ENCODE assay signal across 1 cellular context in the genomic region with DNA sequence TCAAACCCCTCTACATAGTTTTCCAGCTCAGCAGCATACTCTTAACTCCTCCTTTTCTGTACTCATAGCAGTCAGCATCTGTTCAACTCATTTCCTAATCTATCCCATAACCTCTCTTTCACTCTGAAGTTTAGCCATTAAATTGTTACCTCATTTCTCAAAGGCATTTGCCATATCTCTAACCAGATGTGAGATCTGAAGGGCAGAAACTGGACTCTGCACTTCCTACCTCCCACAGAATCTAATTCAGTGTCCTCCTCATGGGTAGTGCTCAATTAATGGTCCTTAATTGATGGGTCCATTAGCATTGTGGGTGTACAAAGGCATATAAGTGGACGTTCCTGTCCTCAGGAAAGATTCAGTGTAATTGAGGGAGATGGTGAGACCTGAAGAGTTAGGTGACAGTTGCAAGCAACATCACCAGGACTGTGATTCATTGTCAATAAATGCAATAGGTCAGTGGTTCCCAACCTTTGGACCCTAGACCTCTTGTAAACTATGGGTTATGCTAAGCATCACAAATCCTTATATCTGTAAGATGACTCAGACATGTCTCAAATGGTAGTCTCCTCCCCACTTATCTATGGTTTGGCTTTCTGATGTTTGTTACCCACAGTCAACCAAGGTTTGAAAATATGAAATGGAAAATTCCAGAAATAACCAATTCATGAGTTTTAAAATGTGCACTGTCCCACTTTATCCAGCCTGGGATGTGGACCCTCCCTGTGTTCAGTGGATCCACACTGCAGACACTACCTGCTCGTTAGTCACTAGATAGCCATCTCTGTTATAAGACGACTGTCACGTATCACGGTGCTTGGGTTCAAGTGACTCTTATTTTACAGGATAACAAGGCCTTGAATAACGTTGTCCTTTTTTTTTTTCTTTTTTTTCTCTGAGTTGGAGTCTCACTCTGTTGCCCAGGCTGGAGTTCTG.
TF ChIP-seq lines count a peak whose summit lies in the region.

No MANE protein-coding gene starts in this region.

TF ChIP-seq in HepG2, 621 proteins besides CTCF, POLR2A, EP300 and RAD21 (continues in another document):
- TF ChIP-seq HNRNPH1 (optimal IDR thresholded peaks at IDR 0.05; ENCODE audit: low read depth, low read length) (no peak), ARHGAP35 (CRISPR knock-in tag; IDR thresholded peaks at IDR 0.05; ENCODE audit: borderline replicate concordance) (no peak), TOE1 (CRISPR knock-in tag; IDR thresholded peaks at IDR 0.05) (no peak), SPEN (CRISPR knock-in tag; IDR thresholded peaks at IDR 0.05; ENCODE audit: low read depth) (0 out of 2 replicates have a peak, but pooled peaks have one; percentile 29), ZNF768 (CRISPR knock-in tag; IDR thresholded peaks at IDR 0.05) (no peak), KLF9 (CRISPR knock-in tag; IDR thresholded peaks at IDR 0.05; ENCODE audit: low read depth) (no peak), FOSL2 (CRISPR knock-in tag; IDR thresholded peaks at IDR 0.05) (peak; percentile 99), TCF12 (IDR thresholded peaks at IDR 0.05) (no peak), TCF12 (CRISPR knock-in tag; IDR thresholded peaks at IDR 0.05) (no peak), ZNF510 (CRISPR knock-in tag; IDR thresholded peaks at IDR 0.05; ENCODE audit: low read depth) (no peak), AGO2 (optimal IDR thresholded peaks at IDR 0.05; ENCODE audit: low read depth, low read length) (no peak), RXRA (CRISPR knock-in tag; IDR thresholded peaks at IDR 0.05) (no peak; the same call in 1 of the 2 replicates), KDM2A (CRISPR knock-in tag; IDR thresholded peaks at IDR 0.05; ENCODE audit: borderline replicate concordance, low read depth) (no peak), ZNF430 (CRISPR knock-in tag; IDR thresholded peaks at IDR 0.05) (no peak), SSRP1 (CRISPR knock-in tag; IDR thresholded peaks at IDR 0.05) (no peak), ZNF713 (CRISPR knock-in tag; IDR thresholded peaks at IDR 0.05) (no peak), RXRB (CRISPR knock-in tag; IDR thresholded peaks at IDR 0.05; ENCODE audit: borderline replicate concordance) (peak; percentile 79), ZIK1 (CRISPR knock-in tag; IDR thresholded peaks at IDR 0.05; ENCODE audit: borderline replicate concordance, low read depth) (no peak), POGZ (CRISPR knock-in tag; IDR thresholded peaks at IDR 0.05) (no peak), ZKSCAN1 (IDR thresholded peaks at IDR 0.05; ENCODE audit: low read length) (no peak), NR1H2 (CRISPR knock-in tag; IDR thresholded peaks at IDR 0.05; ENCODE audit: borderline replicate concordance, low read depth) (no peak), KLF16 (CRISPR knock-in tag; IDR thresholded peaks at IDR 0.05) (no peak), ATM (IDR thresholded peaks at IDR 0.05; ENCODE audit: borderline replicate concordance) (no peak), ZBTB7B (CRISPR knock-in tag; IDR thresholded peaks at IDR 0.05) (no peak), ARNT (IDR thresholded peaks at IDR 0.05) (no peak), ZNF780A (CRISPR knock-in tag; IDR thresholded peaks at IDR 0.05) (no peak), ZNF501 (CRISPR knock-in tag; IDR thresholded peaks at IDR 0.05) (no peak), TBX3 (IDR thresholded peaks at IDR 0.05; ENCODE audit: borderline replicate concordance) (peak; percentile 49; the same call in 1 of the 2 replicates), ZKSCAN8 (CRISPR knock-in tag; IDR thresholded peaks at IDR 0.05; ENCODE audit: borderline replicate concordance) (no peak)
- TF ChIP-seq, protein P1, sequence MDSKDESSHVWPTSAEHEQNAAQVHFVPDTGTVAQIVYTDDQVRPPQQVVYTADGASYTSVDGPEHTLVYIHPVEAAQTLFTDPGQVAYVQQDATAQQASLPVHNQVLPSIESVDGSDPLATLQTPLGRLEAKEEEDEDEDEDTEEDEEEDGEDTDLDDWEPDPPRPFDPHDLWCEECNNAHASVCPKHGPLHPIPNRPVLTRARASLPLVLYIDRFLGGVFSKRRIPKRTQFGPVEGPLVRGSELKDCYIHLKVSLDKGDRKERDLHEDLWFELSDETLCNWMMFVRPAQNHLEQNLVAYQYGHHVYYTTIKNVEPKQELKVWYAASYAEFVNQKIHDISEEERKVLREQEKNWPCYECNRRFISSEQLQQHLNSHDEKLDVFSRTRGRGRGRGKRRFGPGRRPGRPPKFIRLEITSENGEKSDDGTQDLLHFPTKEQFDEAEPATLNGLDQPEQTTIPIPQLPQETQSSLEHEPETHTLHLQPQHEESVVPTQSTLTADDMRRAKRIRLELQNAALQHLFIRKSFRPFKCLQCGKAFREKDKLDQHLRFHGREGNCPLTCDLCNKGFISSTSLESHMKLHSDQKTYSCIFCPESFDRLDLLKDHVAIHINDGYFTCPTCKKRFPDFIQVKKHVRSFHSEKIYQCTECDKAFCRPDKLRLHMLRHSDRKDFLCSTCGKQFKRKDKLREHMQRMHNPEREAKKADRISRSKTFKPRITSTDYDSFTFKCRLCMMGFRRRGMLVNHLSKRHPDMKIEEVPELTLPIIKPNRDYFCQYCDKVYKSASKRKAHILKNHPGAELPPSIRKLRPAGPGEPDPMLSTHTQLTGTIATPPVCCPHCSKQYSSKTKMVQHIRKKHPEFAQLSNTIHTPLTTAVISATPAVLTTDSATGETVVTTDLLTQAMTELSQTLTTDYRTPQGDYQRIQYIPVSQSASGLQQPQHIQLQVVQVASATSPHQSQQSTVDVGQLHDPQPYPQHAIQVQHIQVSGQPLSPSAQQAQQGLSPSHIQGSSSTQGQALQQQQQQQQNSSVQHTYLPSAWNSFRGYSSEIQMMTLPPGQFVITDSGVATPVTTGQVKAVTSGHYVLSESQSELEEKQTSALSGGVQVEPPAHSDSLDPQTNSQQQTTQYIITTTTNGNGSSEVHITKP (CRISPR knock-in tag; IDR thresholded peaks at IDR 0.05; ENCODE audit: low read depth): no peak; the same call in 1 of the 2 replicates
- TF ChIP-seq, protein P2, sequence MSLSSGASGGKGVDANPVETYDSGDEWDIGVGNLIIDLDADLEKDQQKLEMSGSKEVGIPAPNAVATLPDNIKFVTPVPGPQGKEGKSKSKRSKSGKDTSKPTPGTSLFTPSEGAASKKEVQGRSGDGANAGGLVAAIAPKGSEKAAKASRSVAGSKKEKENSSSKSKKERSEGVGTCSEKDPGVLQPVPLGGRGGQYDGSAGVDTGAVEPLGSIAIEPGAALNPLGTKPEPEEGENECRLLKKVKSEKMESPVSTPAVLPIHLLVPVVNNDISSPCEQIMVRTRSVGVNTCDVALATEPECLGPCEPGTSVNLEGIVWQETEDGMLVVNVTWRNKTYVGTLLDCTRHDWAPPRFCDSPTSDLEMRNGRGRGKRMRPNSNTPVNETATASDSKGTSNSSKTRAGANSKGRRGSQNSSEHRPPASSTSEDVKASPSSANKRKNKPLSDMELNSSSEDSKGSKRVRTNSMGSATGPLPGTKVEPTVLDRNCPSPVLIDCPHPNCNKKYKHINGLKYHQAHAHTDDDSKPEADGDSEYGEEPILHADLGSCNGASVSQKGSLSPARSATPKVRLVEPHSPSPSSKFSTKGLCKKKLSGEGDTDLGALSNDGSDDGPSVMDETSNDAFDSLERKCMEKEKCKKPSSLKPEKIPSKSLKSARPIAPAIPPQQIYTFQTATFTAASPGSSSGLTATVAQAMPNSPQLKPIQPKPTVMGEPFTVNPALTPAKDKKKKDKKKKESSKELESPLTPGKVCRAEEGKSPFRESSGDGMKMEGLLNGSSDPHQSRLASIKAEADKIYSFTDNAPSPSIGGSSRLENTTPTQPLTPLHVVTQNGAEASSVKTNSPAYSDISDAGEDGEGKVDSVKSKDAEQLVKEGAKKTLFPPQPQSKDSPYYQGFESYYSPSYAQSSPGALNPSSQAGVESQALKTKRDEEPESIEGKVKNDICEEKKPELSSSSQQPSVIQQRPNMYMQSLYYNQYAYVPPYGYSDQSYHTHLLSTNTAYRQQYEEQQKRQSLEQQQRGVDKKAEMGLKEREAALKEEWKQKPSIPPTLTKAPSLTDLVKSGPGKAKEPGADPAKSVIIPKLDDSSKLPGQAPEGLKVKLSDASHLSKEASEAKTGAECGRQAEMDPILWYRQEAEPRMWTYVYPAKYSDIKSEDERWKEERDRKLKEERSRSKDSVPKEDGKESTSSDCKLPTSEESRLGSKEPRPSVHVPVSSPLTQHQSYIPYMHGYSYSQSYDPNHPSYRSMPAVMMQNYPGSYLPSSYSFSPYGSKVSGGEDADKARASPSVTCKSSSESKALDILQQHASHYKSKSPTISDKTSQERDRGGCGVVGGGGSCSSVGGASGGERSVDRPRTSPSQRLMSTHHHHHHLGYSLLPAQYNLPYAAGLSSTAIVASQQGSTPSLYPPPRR (CRISPR knock-in tag; IDR thresholded peaks at IDR 0.05; ENCODE audit: borderline replicate concordance): 0 out of 2 replicates have a peak, but pooled peaks have one; percentile 34
- TF ChIP-seq, protein P3, sequence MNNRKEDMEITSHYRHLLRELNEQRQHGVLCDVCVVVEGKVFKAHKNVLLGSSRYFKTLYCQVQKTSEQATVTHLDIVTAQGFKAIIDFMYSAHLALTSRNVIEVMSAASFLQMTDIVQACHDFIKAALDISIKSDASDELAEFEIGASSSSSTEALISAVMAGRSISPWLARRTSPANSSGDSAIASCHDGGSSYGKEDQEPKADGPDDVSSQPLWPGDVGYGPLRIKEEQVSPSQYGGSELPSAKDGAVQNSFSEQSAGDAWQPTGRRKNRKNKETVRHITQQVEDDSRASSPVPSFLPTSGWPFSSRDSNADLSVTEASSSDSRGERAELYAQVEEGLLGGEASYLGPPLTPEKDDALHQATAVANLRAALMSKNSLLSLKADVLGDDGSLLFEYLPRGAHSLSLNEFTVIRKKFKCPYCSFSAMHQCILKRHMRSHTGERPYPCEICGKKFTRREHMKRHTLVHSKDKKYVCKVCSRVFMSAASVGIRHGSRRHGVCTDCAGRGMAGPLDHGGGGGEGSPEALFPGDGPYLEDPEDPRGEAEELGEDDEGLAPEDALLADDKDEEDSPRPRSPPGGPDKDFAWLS (CRISPR knock-in tag; IDR thresholded peaks at IDR 0.05; ENCODE audit: borderline replicate concordance): no peak
- TF ChIP-seq, protein P4, sequence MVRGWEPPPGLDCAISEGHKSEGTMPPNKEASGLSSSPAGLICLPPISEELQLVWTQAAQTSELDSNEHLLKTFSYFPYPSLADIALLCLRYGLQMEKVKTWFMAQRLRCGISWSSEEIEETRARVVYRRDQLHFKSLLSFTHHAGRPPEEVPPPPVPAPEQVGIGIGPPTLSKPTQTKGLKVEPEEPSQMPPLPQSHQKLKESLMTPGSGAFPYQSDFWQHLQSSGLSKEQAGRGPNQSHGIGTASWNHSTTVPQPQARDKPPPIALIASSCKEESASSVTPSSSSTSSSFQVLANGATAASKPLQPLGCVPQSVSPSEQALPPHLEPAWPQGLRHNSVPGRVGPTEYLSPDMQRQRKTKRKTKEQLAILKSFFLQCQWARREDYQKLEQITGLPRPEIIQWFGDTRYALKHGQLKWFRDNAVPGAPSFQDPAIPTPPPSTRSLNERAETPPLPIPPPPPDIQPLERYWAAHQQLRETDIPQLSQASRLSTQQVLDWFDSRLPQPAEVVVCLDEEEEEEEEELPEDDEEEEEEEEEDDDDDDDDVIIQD (CRISPR knock-in tag; IDR thresholded peaks at IDR 0.05; ENCODE audit: low read depth): peak; percentile 44; the same call in 1 of the 2 replicates
- TF ChIP-seq, protein P5, sequence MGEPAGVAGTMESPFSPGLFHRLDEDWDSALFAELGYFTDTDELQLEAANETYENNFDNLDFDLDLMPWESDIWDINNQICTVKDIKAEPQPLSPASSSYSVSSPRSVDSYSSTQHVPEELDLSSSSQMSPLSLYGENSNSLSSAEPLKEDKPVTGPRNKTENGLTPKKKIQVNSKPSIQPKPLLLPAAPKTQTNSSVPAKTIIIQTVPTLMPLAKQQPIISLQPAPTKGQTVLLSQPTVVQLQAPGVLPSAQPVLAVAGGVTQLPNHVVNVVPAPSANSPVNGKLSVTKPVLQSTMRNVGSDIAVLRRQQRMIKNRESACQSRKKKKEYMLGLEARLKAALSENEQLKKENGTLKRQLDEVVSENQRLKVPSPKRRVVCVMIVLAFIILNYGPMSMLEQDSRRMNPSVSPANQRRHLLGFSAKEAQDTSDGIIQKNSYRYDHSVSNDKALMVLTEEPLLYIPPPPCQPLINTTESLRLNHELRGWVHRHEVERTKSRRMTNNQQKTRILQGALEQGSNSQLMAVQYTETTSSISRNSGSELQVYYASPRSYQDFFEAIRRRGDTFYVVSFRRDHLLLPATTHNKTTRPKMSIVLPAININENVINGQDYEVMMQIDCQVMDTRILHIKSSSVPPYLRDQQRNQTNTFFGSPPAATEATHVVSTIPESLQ (CRISPR knock-in tag; conservative IDR thresholded peaks at IDR 0.05): no peak
- TF ChIP-seq, protein P6, sequence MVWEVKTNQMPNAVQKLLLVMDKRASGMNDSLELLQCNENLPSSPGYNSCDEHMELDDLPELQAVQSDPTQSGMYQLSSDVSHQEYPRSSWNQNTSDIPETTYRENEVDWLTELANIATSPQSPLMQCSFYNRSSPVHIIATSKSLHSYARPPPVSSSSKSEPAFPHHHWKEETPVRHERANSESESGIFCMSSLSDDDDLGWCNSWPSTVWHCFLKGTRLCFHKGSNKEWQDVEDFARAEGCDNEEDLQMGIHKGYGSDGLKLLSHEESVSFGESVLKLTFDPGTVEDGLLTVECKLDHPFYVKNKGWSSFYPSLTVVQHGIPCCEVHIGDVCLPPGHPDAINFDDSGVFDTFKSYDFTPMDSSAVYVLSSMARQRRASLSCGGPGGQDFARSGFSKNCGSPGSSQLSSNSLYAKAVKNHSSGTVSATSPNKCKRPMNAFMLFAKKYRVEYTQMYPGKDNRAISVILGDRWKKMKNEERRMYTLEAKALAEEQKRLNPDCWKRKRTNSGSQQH (CRISPR knock-in tag; IDR thresholded peaks at IDR 0.05; ENCODE audit: low read depth): no peak
- TF ChIP-seq, protein P7, sequence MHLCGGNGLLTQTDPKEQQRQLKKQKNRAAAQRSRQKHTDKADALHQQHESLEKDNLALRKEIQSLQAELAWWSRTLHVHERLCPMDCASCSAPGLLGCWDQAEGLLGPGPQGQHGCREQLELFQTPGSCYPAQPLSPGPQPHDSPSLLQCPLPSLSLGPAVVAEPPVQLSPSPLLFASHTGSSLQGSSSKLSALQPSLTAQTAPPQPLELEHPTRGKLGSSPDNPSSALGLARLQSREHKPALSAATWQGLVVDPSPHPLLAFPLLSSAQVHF (CRISPR knock-in tag; IDR thresholded peaks at IDR 0.05): no peak
- TF ChIP-seq, protein P8, sequence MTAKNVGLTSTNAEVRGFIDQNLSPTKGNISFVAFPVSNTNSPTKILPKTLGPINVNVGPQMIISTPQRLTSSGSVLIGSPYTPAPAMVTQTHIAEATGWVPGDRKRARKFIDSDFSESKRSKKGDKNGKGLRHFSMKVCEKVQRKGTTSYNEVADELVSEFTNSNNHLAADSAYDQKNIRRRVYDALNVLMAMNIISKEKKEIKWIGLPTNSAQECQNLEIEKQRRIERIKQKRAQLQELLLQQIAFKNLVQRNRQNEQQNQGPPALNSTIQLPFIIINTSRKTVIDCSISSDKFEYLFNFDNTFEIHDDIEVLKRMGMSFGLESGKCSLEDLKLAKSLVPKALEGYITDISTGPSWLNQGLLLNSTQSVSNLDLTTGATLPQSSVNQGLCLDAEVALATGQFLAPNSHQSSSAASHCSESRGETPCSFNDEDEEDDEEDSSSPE (CRISPR knock-in tag; IDR thresholded peaks at IDR 0.05): no peak
- TF ChIP-seq, protein P9, sequence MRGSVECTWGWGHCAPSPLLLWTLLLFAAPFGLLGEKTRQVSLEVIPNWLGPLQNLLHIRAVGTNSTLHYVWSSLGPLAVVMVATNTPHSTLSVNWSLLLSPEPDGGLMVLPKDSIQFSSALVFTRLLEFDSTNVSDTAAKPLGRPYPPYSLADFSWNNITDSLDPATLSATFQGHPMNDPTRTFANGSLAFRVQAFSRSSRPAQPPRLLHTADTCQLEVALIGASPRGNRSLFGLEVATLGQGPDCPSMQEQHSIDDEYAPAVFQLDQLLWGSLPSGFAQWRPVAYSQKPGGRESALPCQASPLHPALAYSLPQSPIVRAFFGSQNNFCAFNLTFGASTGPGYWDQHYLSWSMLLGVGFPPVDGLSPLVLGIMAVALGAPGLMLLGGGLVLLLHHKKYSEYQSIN (CRISPR knock-in tag; IDR thresholded peaks at IDR 0.05; ENCODE audit: borderline replicate concordance): no peak
